In the genomic region with DNA sequence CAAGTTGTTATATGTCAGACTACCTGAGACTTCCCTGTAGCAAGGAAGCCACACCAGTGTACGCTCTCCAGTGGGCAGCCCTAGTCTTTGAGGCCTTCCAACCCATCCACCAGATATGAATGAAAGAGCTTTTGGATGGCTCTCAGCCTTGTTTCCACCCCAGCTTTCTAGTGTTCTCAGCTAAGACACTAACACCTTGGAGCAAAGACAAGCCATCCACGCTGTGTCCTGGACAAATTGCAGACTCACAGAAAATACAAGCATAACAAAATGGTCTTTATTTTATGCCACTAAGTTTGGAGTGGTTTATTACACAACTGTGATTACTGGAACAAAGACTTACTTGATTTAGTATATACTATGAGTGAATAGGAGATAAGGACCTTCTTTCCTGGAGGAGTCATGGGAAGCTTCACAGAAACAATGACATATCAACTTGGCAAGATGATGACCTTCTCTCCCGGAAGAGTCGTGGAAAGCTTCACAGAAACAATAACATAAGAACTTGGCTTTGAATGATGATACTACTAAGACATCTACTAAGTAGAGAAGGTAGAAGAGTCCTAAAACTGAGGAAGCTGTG, we compare ENCODE assay signal across 14 cellular contexts.
DNase-seq lines count a peak whose midpoint lies in the region; ATAC-seq and TF ChIP-seq lines count a peak whose summit lies in the region.
"Had no signal": no experiment of that assay in that cellular context is flagged by ENCODE, and none has a peak within 500 bp of the region (broad histone marks: within the 10 kb centered on the region; RNA-seq: fewer than 3 reads in every experiment).

No MANE protein-coding gene starts in this region.

- H2BK5ac ChIP-seq in mesenchymal stem cell (ENCODE audit: low read depth, low read length, poor library complexity, severe bottlenecking): no peak overlapping the region

- H3K4ac ChIP-seq in mesenchymal stem cell (ENCODE audit: low read depth in 1 of 2, low read length in 2 of 2): no peak overlapping the region

- H3K23ac ChIP-seq in mesenchymal stem cell (ENCODE audit: low read length in 2 of 2): no peak overlapping the region

- H3K36me3 ChIP-seq in right atrium auricular region (no peaks in the 10 kb centered on the region), mesenchymal stem cell (ENCODE audit: control insufficient read depth in 1 of 2, insufficient read depth in 2 of 2, low read depth in 1 of 2, low read length in 2 of 2) (no peaks in the 10 kb centered on the region)
- H3K36me3 ChIP-seq: BLaER1 had no signal

- H3K9me3 Mint-ChIP-seq in WTC11: no peaks in the 10 kb centered on the region
- H3K9me3 Mint-ChIP-seq: CD8-positive, alpha-beta memory T cell; HFFc6 had no signal

- H3K27ac ChIP-seq in right atrium auricular region (no peak overlapping the region), mesenchymal stem cell (ENCODE audit: low read length, poor library complexity, severe bottlenecking) (no peak overlapping the region), RWPE1 (no peak overlapping the region)
- H3K27ac ChIP-seq: 22Rv1, BLaER1 had no signal

- H3K27me3 ChIP-seq in right atrium auricular region (no peaks in the 10 kb centered on the region), mesenchymal stem cell (ENCODE audit: control insufficient read depth in 1 of 2, insufficient read depth in 1 of 2, low read length in 2 of 2) (no peaks in the 10 kb centered on the region)
- H3K27me3 ChIP-seq: BLaER1 had no signal

- no peaks in the 10 kb centered on the region for H3K36me3 Mint-ChIP-seq in WTC11
- H3K36me3 Mint-ChIP-seq: CD8-positive, alpha-beta memory T cell had no signal

- H3K9me3 ChIP-seq in right atrium auricular region (no peaks in the 10 kb centered on the region), mesenchymal stem cell (ENCODE audit: control insufficient read depth, low read length) (no peaks in the 10 kb centered on the region)
- H3K9me3 ChIP-seq: BLaER1 had no signal

- no peak overlapping the region for H2AFZ ChIP-seq in mesenchymal stem cell (ENCODE audit: low read depth, low read length)

- H3K4me3 ChIP-seq in right atrium auricular region: no peak overlapping the region
- no peak overlapping the region for H3K4me3 ChIP-seq in fibroblast of pulmonary artery (replicated peaks; ENCODE audit: low read depth, low read length)
- no peak overlapping the region for H3K4me3 ChIP-seq in mesenchymal stem cell (ENCODE audit: insufficient read depth in 1 of 2, low read depth in 1 of 2, low read length in 2 of 2)
- H3K4me3 ChIP-seq: BLaER1 had no signal

- no peak overlapping the region for H3K4me2 ChIP-seq in mesenchymal stem cell (ENCODE audit: low read length, poor library complexity, severe bottlenecking)
- H3K4me2 ChIP-seq: BLaER1 had no signal

- no peak overlapping the region for H3K27ac Mint-ChIP-seq in WTC11
- H3K27ac Mint-ChIP-seq: HFFc6 had no signal

- no peak for TF ChIP-seq CTCF in right atrium auricular region (IDR thresholded peaks at IDR 0.05)
- TF ChIP-seq CTCF in fibroblast of pulmonary artery (IDR thresholded peaks at IDR 0.05; ENCODE audit: low read length, missing control alignments): no peak
- no peak for TF ChIP-seq CTCF in WTC11 (IDR thresholded peaks at IDR 0.05)
- no peak for TF ChIP-seq CTCF in RWPE1 (conservative IDR thresholded peaks at IDR 0.05; ENCODE audit: low read depth)

- H2BK12ac ChIP-seq in mesenchymal stem cell (ENCODE audit: low read length in 2 of 2): no peak overlapping the region

- 98% methylated on average over 2 of the region's 4 CpGs for WGBS in mesenchymal stem cell

- ATAC-seq in Right ventricle myocardium inferior: peak; percentile 70
- ATAC-seq in WTC11: no peak
- ATAC-seq in HG02840 (IDR thresholded peaks at IDR 0.05; ENCODE audit: low FRiP score, unreplicated experiment): no peak

- H3K14ac ChIP-seq in mesenchymal stem cell (ENCODE audit: low read length in 2 of 2): no peak overlapping the region

- in situ Hi-C loops in SK-MEL-5 (cut with HindIII; ENCODE audit: low pct_unique_long_range_greater_than_20kb, low sequenced_read_pairs): no loop called here

- DNase-seq in Right ventricle myocardium inferior (ENCODE audit: missing footprints): no peak
- no peak for DNase-seq in right atrium auricular region (ENCODE audit: low spot score)
- peak; percentile 99 for DNase-seq in SK-MEL-5 (ENCODE audit: low read depth, low spot score)
- DNase-seq in fibroblast of pulmonary artery (ENCODE audit: low read depth): peak; percentile 86
- peak; percentile 18 for DNase-seq in mesenchymal stem cell
- DNase-seq in WTC11 (ENCODE audit: low spot score): no peak
- DNase-seq in RWPE1 (ENCODE audit: low spot score): no peak
- DNase-seq: AML-193; CD8-positive, alpha-beta memory T cell; HCEC 1CT; HFFc6 had no signal

- H2AK5ac ChIP-seq in mesenchymal stem cell (ENCODE audit: low read length, severe bottlenecking): no peak overlapping the region

- no peak overlapping the region for H3K4me3 Mint-ChIP-seq in WTC11
- H3K4me3 Mint-ChIP-seq: CD8-positive, alpha-beta memory T cell; HFFc6 had no signal

- H3K18ac ChIP-seq in mesenchymal stem cell (ENCODE audit: low read depth in 1 of 2, low read length in 2 of 2): no peak overlapping the region

- POLR2A ChIA-PET in WTC11 (lab: Charles Lee) (no interaction called here), RWPE1 (lab: Yijun Ruan, JAX; ENCODE audit: low non-redundant PET) (interaction anchor here (0.6 kb wide), 2 partner anchors 86 to 406 kb away, joined by 3 read pairs; no protein-coding TSS in a partner anchor)

- H2BK15ac ChIP-seq in mesenchymal stem cell (ENCODE audit: low read depth, poor library complexity, severe bottlenecking): no peak overlapping the region

- H3K27me3 Mint-ChIP-seq in WTC11 (ENCODE audit: low read depth): no peaks in the 10 kb centered on the region
- H3K27me3 Mint-ChIP-seq: CD8-positive, alpha-beta memory T cell had no signal

- no peak overlapping the region for H3K9ac ChIP-seq in mesenchymal stem cell (ENCODE audit: low read length)
- H3K9ac ChIP-seq: BLaER1 had no signal

- peaks cover 22% of the 10 kb centered on the region for H3K4me1 Mint-ChIP-seq in WTC11

- intact Hi-C loops in Right ventricle myocardium inferior (cut with DNase I): no loop called here

- H3K4me1 ChIP-seq in right atrium auricular region: no peaks in the 10 kb centered on the region
- no peaks in the 10 kb centered on the region for H3K4me1 ChIP-seq in mesenchymal stem cell (ENCODE audit: control insufficient read depth, insufficient read depth, low read depth, low read length)

- CTCF ChIA-PET in WTC11 (lab: Charles Lee) (no interaction called here), RWPE1 (lab: Yijun Ruan, JAX) (no interaction called here)

- H3K79me1 ChIP-seq in mesenchymal stem cell (replicated peaks; ENCODE audit: low read length, poor library complexity, severe bottlenecking): no peaks in the 10 kb centered on the region

- H4K8ac ChIP-seq in mesenchymal stem cell (ENCODE audit: low read length): no peak overlapping the region

- no peak overlapping the region for H4K91ac ChIP-seq in mesenchymal stem cell (ENCODE audit: low read length)

- H2BK120ac ChIP-seq in mesenchymal stem cell (ENCODE audit: low read depth, low read length): no peak overlapping the region

TF ChIP-seq in WTC11, 78 proteins besides CTCF, POLR2A, EP300 and RAD21 (continues in another document):
- TF ChIP-seq, protein P1, sequence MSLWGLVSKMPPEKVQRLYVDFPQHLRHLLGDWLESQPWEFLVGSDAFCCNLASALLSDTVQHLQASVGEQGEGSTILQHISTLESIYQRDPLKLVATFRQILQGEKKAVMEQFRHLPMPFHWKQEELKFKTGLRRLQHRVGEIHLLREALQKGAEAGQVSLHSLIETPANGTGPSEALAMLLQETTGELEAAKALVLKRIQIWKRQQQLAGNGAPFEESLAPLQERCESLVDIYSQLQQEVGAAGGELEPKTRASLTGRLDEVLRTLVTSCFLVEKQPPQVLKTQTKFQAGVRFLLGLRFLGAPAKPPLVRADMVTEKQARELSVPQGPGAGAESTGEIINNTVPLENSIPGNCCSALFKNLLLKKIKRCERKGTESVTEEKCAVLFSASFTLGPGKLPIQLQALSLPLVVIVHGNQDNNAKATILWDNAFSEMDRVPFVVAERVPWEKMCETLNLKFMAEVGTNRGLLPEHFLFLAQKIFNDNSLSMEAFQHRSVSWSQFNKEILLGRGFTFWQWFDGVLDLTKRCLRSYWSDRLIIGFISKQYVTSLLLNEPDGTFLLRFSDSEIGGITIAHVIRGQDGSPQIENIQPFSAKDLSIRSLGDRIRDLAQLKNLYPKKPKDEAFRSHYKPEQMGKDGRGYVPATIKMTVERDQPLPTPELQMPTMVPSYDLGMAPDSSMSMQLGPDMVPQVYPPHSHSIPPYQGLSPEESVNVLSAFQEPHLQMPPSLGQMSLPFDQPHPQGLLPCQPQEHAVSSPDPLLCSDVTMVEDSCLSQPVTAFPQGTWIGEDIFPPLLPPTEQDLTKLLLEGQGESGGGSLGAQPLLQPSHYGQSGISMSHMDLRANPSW (CRISPR knock-in tag; conservative IDR thresholded peaks at IDR 0.05; ENCODE audit: low read depth): no peak
- TF ChIP-seq ZNF121 (CRISPR knock-in tag; IDR thresholded peaks at IDR 0.05) (no peak), JAZF1 (CRISPR knock-in tag; IDR thresholded peaks at IDR 0.05) (no peak), MXD4 (CRISPR knock-in tag; IDR thresholded peaks at IDR 0.05; ENCODE audit: borderline replicate concordance) (no peak)
- TF ChIP-seq, protein P2, sequence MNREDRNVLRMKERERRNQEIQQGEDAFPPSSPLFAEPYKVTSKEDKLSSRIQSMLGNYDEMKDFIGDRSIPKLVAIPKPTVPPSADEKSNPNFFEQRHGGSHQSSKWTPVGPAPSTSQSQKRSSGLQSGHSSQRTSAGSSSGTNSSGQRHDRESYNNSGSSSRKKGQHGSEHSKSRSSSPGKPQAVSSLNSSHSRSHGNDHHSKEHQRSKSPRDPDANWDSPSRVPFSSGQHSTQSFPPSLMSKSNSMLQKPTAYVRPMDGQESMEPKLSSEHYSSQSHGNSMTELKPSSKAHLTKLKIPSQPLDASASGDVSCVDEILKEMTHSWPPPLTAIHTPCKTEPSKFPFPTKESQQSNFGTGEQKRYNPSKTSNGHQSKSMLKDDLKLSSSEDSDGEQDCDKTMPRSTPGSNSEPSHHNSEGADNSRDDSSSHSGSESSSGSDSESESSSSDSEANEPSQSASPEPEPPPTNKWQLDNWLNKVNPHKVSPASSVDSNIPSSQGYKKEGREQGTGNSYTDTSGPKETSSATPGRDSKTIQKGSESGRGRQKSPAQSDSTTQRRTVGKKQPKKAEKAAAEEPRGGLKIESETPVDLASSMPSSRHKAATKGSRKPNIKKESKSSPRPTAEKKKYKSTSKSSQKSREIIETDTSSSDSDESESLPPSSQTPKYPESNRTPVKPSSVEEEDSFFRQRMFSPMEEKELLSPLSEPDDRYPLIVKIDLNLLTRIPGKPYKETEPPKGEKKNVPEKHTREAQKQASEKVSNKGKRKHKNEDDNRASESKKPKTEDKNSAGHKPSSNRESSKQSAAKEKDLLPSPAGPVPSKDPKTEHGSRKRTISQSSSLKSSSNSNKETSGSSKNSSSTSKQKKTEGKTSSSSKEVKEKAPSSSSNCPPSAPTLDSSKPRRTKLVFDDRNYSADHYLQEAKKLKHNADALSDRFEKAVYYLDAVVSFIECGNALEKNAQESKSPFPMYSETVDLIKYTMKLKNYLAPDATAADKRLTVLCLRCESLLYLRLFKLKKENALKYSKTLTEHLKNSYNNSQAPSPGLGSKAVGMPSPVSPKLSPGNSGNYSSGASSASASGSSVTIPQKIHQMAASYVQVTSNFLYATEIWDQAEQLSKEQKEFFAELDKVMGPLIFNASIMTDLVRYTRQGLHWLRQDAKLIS (CRISPR knock-in tag; IDR thresholded peaks at IDR 0.05; ENCODE audit: borderline replicate concordance): no peak

Comparison
In these comparisons a context has a peak if more than half of its experiments do, and no peak if none do; other contexts are left out.
1. DNase-seq: peak in SK-MEL-5 (single experiment), fibroblast of pulmonary artery (single experiment) and mesenchymal stem cell (single experiment); none in Right ventricle myocardium inferior (single experiment), right atrium auricular region (single experiment), WTC11 (single experiment) and RWPE1 (single experiment).